ENCODE assay signal across 7 cellular contexts in genomic region chr16:74412775-74413390, GRCh38. TPM values are rescaled to one million over a fixed set of nuclear protein-coding genes. Genes with fewer than 3 reads are reported as not detected.
"Had no signal": no experiment of that assay in that cellular context is flagged by ENCODE, and none has a peak within 500 bp of the region (broad histone marks: within the 10 kb centered on the region; RNA-seq: fewer than 3 reads in every experiment).

No MANE protein-coding gene starts in this region.

RNA-seq across cellular contexts. Expression of gene CLEC18B, which starts 8.4 kb away (rescaled TPM):
- total RNA-seq: HT1080, LHCN-M2, RPMI7951, SJCRH30 had no signal
- polyA plus RNA-seq: IgD-negative memory B cell had no signal

RNA-seq across cellular contexts. Expression of gene NPIPB15, which starts 36.8 kb away (rescaled TPM):
- total RNA-seq: HT1080, PC-3, Right ventricle myocardium inferior, RPMI7951 had no signal
